In genomic region chr17:2723505-2723996, GRCh38 we compare ENCODE assay signal across 11 cellular contexts. TPM values are rescaled to one million over a fixed set of nuclear protein-coding genes. Genes with fewer than 3 reads are reported as not detected.
DNase-seq lines count a peak whose midpoint lies in the region; ATAC-seq and TF ChIP-seq lines count a peak whose summit lies in the region.
"Had no signal": no experiment of that assay in that cellular context is flagged by ENCODE, and none has a peak within 500 bp of the region (broad histone marks: within the 10 kb centered on the region; RNA-seq: fewer than 3 reads in every experiment).

No MANE protein-coding gene starts in this region.

- intact Hi-C loops in left ventricle myocardium inferior (cut with micrococcal nuclease), result no loop called here

- H4K91ac ChIP-seq in trophoblast cell (ENCODE audit: low read depth, low read length), result no peak overlapping the region

- no peak overlapping the region for H3K27ac ChIP-seq in CD8-positive, alpha-beta memory T cell (ENCODE audit: low read depth, low read length)
- H3K27ac ChIP-seq in HUES48 (ENCODE audit: low read depth, low read length) (peak overlapping the region; percentile 70), left ventricle myocardium inferior (replicated peaks) (peak overlapping the region; percentile 84), trophoblast cell (ENCODE audit: low read depth, low read length) (no peak overlapping the region)

- H2AK5ac ChIP-seq in trophoblast cell (ENCODE audit: low read length), result no peak overlapping the region

- no peak overlapping the region for H3K18ac ChIP-seq in trophoblast cell (ENCODE audit: low read length)

- no peak overlapping the region for H3K4me3 ChIP-seq in CD8-positive, alpha-beta memory T cell (ENCODE audit: low read length)
- H3K4me3 ChIP-seq in HUES48 (ENCODE audit: low read depth, low read length) (peak overlapping the region; percentile 43; the same call in 1 of the 2 replicates), left ventricle myocardium inferior (peak overlapping the region; percentile 66), trophoblast cell (ENCODE audit: low read depth, low read length) (no peak overlapping the region)

- H3K27me3 Mint-ChIP-seq in CD8-positive, alpha-beta memory T cell, result peaks cover 17 to 29% of the 10 kb centered on the region in 2 donors

- H3K4me3 Mint-ChIP-seq in CD8-positive, alpha-beta memory T cell, result peak overlapping the region in 5 of 7 donors; percentile 2 to 80 (median 37)

- H3K9ac ChIP-seq in HUES48 (ENCODE audit: low read depth, low read length) (no peak overlapping the region), trophoblast cell (ENCODE audit: low read length) (no peak overlapping the region)

- H3K79me2 ChIP-seq in trophoblast cell (ENCODE audit: control insufficient read depth, insufficient read depth, low read length, poor library complexity), result no peaks in the 10 kb centered on the region

- H3K79me1 ChIP-seq in trophoblast cell (ENCODE audit: low read length), result peaks cover 4% of the 10 kb centered on the region

- CTCF ChIA-PET in CD8-positive, alpha-beta memory T cell (lab: Charles Lee), result no interaction called here

- peaks cover 4 to 7% (median 6%) of the 10 kb centered on the region in 3 donors for H3K4me1 Mint-ChIP-seq in CD8-positive, alpha-beta memory T cell

- H2BK5ac ChIP-seq in trophoblast cell (ENCODE audit: low read depth, low read length, poor library complexity), result no peak overlapping the region

- H3K4me2 ChIP-seq in trophoblast cell (ENCODE audit: low read length), result peak overlapping the region; percentile 86

- no peak overlapping the region for H4K8ac ChIP-seq in trophoblast cell (ENCODE audit: low read depth, low read length)

- POLR2A ChIA-PET in CD8-positive, alpha-beta memory T cell (lab: Charles Lee), result no interaction called here

- no peak for TF ChIP-seq CTCF in left ventricle myocardium inferior (IDR thresholded peaks at IDR 0.05; ENCODE audit: borderline replicate concordance)

- no peak overlapping the region for H2AFZ ChIP-seq in trophoblast cell (ENCODE audit: insufficient read depth, low read length, poor library complexity)

- no peak overlapping the region for H3K4ac ChIP-seq in trophoblast cell (ENCODE audit: low read depth, low read length)

- no peaks in the 10 kb centered on the region for H3K9me3 ChIP-seq in CD8-positive, alpha-beta memory T cell (ENCODE audit: low read length)
- no peaks in the 10 kb centered on the region for H3K9me3 ChIP-seq in HUES48 (ENCODE audit: control insufficient read depth, insufficient read depth, low read length)
- H3K9me3 ChIP-seq in left ventricle myocardium inferior (replicated peaks), result no peaks in the 10 kb centered on the region
- peaks cover 2% of the 10 kb centered on the region for H3K9me3 ChIP-seq in trophoblast cell (ENCODE audit: insufficient read depth, low read depth, low read length)

- H3K14ac ChIP-seq in trophoblast cell (ENCODE audit: low read length), result no peak overlapping the region

- H3K4me1 ChIP-seq in CD8-positive, alpha-beta memory T cell (ENCODE audit: insufficient read depth, low read length), result no peaks in the 10 kb centered on the region
- peaks cover 15% of the 10 kb centered on the region for H3K4me1 ChIP-seq in HUES48 (ENCODE audit: control insufficient read depth, insufficient read depth, low read length)
- H3K4me1 ChIP-seq in left ventricle myocardium inferior, result peaks cover 18% of the 10 kb centered on the region
- H3K4me1 ChIP-seq in trophoblast cell (ENCODE audit: control insufficient read depth in 1 of 2, insufficient read depth in 2 of 2, low read length in 2 of 2), result peaks cover 8 to 14% of the 10 kb centered on the region in 2 experiments

- H3K9me3 Mint-ChIP-seq in CD8-positive, alpha-beta memory T cell, result peaks cover 0 to 2% (median 0%) of the 10 kb centered on the region in 5 donors

- H3K36me3 ChIP-seq in CD8-positive, alpha-beta memory T cell (ENCODE audit: insufficient read depth, low read length), result no peaks in the 10 kb centered on the region
- H3K36me3 ChIP-seq in HUES48 (ENCODE audit: control insufficient read depth, insufficient read depth, low read length) (0 out of 2 replicates have a peak, but pooled peaks cover 6% of the 10 kb centered on the region), left ventricle myocardium inferior (no peaks in the 10 kb centered on the region), trophoblast cell (ENCODE audit: control insufficient read depth in 1 of 2, insufficient read depth in 2 of 2, low read length in 2 of 2) (no peaks in the 10 kb centered on the region)

- H2BK120ac ChIP-seq in trophoblast cell (ENCODE audit: insufficient read depth, low read length, poor library complexity), result no peak overlapping the region

- peaks cover 0 to 4% (median 0%) of the 10 kb centered on the region in 3 donors for H3K36me3 Mint-ChIP-seq in CD8-positive, alpha-beta memory T cell

- no peak overlapping the region for H2BK12ac ChIP-seq in trophoblast cell (ENCODE audit: low read length)

- no peak for DNase-seq in CD8-positive, alpha-beta memory T cell
- DNase-seq in left ventricle myocardium inferior (no peak), trophoblast cell (peak; percentile 34 to 35), NCI-H345 (lab: John Stamatoyannopoulos, UW) (no peak), NCI-H1048 (lab: John Stamatoyannopoulos, UW) (no peak)
- DNase-seq: central memory CD4-positive, alpha-beta T cell; NCI-H526; SW 1271 had no signal

- peaks cover 4% of the 10 kb centered on the region for H3K27me3 ChIP-seq in CD8-positive, alpha-beta memory T cell (ENCODE audit: insufficient read depth, low read length, poor library complexity, severe bottlenecking)
- H3K27me3 ChIP-seq in HUES48 (ENCODE audit: control insufficient read depth, insufficient read depth, low read length), result no peaks in the 10 kb centered on the region; the same call in 1 of the 2 replicates
- peaks cover 15% of the 10 kb centered on the region for H3K27me3 ChIP-seq in left ventricle myocardium inferior (ENCODE audit: low read depth)
- H3K27me3 ChIP-seq in trophoblast cell (ENCODE audit: insufficient read depth, low read length), result peaks cover 3% of the 10 kb centered on the region

- ATAC-seq in HG03469 (IDR thresholded peaks at IDR 0.05; ENCODE audit: unreplicated experiment) (no peak), HG02798 (IDR thresholded peaks at IDR 0.05; ENCODE audit: poor library complexity, unreplicated experiment) (no peak)

- no peak overlapping the region for H3K23ac ChIP-seq in trophoblast cell (ENCODE audit: low read length)

- WGBS in trophoblast cell (ENCODE audit: extremely low coverage, insufficient coverage, insufficient read length), result no CpG with 5 or more reads among the region's 18 CpGs

- H3K27ac Mint-ChIP-seq in CD8-positive, alpha-beta memory T cell, result no peak overlapping the region

- H4K12ac ChIP-seq in trophoblast cell (ENCODE audit: low read depth, low read length), result no peak overlapping the region

RNA-seq across cellular contexts. Expression of gene CLUH, which starts 12.0 kb away (rescaled TPM):
- total RNA-seq in CD8-positive, alpha-beta memory T cell, result 100 to 1,000 TPM; 142 to 146 TPM
- 17.8 TPM for polyA plus RNA-seq in CD8-positive, alpha-beta memory T cell
- 181 TPM for total RNA-seq in left ventricle myocardium inferior
- 28.9 and 29.4 TPM in 2 replicates for polyA plus RNA-seq in trophoblast cell (2013)

RNA-seq across cellular contexts. Expression of gene CCDC92B, which starts 25.9 kb away (rescaled TPM):
- total RNA-seq in CD8-positive, alpha-beta memory T cell, result under 1 TPM in 1 of 2 experiments, not detected in 1; 0.07 TPM
- not detected for polyA plus RNA-seq in CD8-positive, alpha-beta memory T cell
- total RNA-seq in left ventricle myocardium inferior, result 0.16 TPM
- 0.08 TPM in 2 replicates for polyA plus RNA-seq in trophoblast cell (2013)

Comparison
In these comparisons a context has a peak if more than half of its experiments do, and no peak if none do; other contexts are left out.
1. DNase-seq: peak in trophoblast cell (2 of 2); none in CD8-positive, alpha-beta memory T cell (0 of 5), left ventricle myocardium inferior (single experiment), NCI-H345 (single experiment) and NCI-H1048 (single experiment).
2. H3K27ac ChIP-seq: peak in HUES48 (single experiment) and left ventricle myocardium inferior (single experiment); none in CD8-positive, alpha-beta memory T cell (single experiment) and trophoblast cell (single experiment).
3. H3K4me3 ChIP-seq: peak in HUES48 (single experiment) and left ventricle myocardium inferior (single experiment); none in CD8-positive, alpha-beta memory T cell (single experiment) and trophoblast cell (single experiment).